In genomic region chr10:75611081-75611971, GRCh38 we compare ENCODE assay signal across 1 cellular context.
TF ChIP-seq lines count a peak whose summit lies in the region.

No MANE protein-coding gene starts in this region.

TF ChIP-seq in GM12878, 131 proteins besides CTCF, POLR2A, EP300 and RAD21 (continued from another document):
- TF ChIP-seq, protein P1, sequence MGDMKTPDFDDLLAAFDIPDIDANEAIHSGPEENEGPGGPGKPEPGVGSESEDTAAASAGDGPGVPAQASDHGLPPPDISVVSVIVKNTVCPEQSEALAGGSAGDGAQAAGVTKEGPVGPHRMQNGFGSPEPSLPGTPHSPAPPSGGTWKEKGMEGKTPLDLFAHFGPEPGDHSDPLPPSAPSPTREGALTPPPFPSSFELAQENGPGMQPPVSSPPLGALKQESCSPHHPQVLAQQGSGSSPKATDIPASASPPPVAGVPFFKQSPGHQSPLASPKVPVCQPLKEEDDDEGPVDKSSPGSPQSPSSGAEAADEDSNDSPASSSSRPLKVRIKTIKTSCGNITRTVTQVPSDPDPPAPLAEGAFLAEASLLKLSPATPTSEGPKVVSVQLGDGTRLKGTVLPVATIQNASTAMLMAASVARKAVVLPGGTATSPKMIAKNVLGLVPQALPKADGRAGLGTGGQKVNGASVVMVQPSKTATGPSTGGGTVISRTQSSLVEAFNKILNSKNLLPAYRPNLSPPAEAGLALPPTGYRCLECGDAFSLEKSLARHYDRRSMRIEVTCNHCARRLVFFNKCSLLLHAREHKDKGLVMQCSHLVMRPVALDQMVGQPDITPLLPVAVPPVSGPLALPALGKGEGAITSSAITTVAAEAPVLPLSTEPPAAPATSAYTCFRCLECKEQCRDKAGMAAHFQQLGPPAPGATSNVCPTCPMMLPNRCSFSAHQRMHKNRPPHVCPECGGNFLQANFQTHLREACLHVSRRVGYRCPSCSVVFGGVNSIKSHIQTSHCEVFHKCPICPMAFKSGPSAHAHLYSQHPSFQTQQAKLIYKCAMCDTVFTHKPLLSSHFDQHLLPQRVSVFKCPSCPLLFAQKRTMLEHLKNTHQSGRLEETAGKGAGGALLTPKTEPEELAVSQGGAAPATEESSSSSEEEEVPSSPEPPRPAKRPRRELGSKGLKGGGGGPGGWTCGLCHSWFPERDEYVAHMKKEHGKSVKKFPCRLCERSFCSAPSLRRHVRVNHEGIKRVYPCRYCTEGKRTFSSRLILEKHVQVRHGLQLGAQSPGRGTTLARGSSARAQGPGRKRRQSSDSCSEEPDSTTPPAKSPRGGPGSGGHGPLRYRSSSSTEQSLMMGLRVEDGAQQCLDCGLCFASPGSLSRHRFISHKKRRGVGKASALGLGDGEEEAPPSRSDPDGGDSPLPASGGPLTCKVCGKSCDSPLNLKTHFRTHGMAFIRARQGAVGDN (IDR thresholded peaks at IDR 0.05): peak; percentile 49; the same call in 1 of the 2 replicates
- TF ChIP-seq BHLHE40 (IDR thresholded peaks at IDR 0.05; ENCODE audit: borderline replicate concordance in 1 of 2, low read depth in 2 of 2, low read length in 1 of 2) (peak in 1 of 2 experiments; percentile 27; a peak in 1 of 4 replicates), CEBPB (IDR thresholded peaks at IDR 0.05; ENCODE audit: borderline replicate concordance in 1 of 2, low read depth in 2 of 2, low read length in 2 of 2) (no peak), PML (IDR thresholded peaks at IDR 0.05; ENCODE audit: low read length) (no peak), STAT3 (IDR thresholded peaks at IDR 0.05; ENCODE audit: low read depth, low read length) (no peak), ZBTB11 (CRISPR knock-in tag; IDR thresholded peaks at IDR 0.05) (no peak), ETV6 (conservative IDR thresholded peaks at IDR 0.05 in 1 of 2, IDR thresholded peaks at IDR 0.05 in 1 of 2; ENCODE audit: borderline replicate concordance in 1 of 2, low read depth in 1 of 2) (no peak), MTA2 (IDR thresholded peaks at IDR 0.05; ENCODE audit: low read depth) (peak; percentile 38; the same call in 1 of the 2 replicates), SREBF2 (IDR thresholded peaks at IDR 0.05; ENCODE audit: low read length) (no peak), CHD1 (IDR thresholded peaks at IDR 0.05; ENCODE audit: low read depth, low read length) (no peak), SPI1 (IDR thresholded peaks at IDR 0.05; ENCODE audit: borderline replicate concordance, insufficient read depth, low read depth, low read length) (peak; percentile 88), MEF2B (IDR thresholded peaks at IDR 0.05; ENCODE audit: partially characterized antibody, poor library complexity, severe bottlenecking) (peak; percentile 31), STAT1 (conservative IDR thresholded peaks at IDR 0.05) (no peak), HDAC6 (IDR thresholded peaks at IDR 0.05; ENCODE audit: unreplicated experiment) (no peak), REST (IDR thresholded peaks at IDR 0.05; ENCODE audit: low read depth, low read length) (no peak), SUZ12 (IDR thresholded peaks at IDR 0.05; ENCODE audit: unreplicated experiment) (no peak), ZNF207 (IDR thresholded peaks at IDR 0.05; ENCODE audit: borderline replicate concordance) (no peak), SMARCA5 (IDR thresholded peaks at IDR 0.05) (peak; percentile 90)
- TF ChIP-seq, protein P2, sequence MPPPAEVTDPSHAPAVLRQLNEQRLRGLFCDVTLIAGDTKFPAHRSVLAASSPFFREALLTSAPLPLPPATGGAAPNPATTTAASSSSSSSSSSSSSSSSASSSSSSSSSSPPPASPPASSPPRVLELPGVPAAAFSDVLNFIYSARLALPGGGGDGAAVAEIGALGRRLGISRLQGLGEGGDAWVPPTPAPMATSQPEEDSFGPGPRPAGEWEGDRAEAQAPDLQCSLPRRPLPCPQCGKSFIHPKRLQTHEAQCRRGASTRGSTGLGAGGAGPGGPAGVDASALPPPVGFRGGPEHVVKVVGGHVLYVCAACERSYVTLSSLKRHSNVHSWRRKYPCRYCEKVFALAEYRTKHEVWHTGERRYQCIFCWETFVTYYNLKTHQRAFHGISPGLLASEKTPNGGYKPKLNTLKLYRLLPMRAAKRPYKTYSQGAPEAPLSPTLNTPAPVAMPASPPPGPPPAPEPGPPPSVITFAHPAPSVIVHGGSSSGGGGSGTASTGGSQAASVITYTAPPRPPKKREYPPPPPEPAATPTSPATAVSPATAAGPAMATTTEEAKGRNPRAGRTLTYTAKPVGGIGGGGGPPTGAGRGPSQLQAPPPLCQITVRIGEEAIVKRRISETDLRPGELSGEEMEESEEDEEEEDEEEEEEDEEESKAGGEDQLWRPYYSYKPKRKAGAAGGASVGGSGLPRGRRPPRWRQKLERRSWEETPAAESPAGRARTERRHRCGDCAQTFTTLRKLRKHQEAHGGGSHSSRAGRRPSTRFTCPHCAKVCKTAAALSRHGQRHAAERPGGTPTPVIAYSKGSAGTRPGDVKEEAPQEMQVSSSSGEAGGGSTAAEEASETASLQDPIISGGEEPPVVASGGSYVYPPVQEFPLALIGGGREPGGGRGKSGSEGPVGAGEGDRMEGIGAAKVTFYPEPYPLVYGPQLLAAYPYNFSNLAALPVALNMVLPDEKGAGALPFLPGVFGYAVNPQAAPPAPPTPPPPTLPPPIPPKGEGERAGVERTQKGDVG (CRISPR knock-in tag; IDR thresholded peaks at IDR 0.05): no peak
- TF ChIP-seq, protein P3, sequence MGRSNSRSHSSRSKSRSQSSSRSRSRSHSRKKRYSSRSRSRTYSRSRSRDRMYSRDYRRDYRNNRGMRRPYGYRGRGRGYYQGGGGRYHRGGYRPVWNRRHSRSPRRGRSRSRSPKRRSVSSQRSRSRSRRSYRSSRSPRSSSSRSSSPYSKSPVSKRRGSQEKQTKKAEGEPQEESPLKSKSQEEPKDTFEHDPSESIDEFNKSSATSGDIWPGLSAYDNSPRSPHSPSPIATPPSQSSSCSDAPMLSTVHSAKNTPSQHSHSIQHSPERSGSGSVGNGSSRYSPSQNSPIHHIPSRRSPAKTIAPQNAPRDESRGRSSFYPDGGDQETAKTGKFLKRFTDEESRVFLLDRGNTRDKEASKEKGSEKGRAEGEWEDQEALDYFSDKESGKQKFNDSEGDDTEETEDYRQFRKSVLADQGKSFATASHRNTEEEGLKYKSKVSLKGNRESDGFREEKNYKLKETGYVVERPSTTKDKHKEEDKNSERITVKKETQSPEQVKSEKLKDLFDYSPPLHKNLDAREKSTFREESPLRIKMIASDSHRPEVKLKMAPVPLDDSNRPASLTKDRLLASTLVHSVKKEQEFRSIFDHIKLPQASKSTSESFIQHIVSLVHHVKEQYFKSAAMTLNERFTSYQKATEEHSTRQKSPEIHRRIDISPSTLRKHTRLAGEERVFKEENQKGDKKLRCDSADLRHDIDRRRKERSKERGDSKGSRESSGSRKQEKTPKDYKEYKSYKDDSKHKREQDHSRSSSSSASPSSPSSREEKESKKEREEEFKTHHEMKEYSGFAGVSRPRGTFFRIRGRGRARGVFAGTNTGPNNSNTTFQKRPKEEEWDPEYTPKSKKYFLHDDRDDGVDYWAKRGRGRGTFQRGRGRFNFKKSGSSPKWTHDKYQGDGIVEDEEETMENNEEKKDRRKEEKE (IDR thresholded peaks at IDR 0.05): no peak
- TF ChIP-seq, protein P4, sequence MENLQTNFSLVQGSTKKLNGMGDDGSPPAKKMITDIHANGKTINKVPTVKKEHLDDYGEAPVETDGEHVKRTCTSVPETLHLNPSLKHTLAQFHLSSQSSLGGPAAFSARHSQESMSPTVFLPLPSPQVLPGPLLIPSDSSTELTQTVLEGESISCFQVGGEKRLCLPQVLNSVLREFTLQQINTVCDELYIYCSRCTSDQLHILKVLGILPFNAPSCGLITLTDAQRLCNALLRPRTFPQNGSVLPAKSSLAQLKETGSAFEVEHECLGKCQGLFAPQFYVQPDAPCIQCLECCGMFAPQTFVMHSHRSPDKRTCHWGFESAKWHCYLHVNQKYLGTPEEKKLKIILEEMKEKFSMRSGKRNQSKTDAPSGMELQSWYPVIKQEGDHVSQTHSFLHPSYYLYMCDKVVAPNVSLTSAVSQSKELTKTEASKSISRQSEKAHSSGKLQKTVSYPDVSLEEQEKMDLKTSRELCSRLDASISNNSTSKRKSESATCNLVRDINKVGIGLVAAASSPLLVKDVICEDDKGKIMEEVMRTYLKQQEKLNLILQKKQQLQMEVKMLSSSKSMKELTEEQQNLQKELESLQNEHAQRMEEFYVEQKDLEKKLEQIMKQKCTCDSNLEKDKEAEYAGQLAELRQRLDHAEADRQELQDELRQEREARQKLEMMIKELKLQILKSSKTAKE (IDR thresholded peaks at IDR 0.05; ENCODE audit: low read depth, poor library complexity, severe bottlenecking): no peak
